ENCODE assay signal across 2 cellular contexts in genomic region chr10:101120520-101120883, GRCh38.
TF ChIP-seq lines count a peak whose summit lies in the region.

No MANE protein-coding gene starts in this region.

TF ChIP-seq in HepG2, 621 proteins besides CTCF, POLR2A, EP300 and RAD21 (continues in another document):
- no peak for TF ChIP-seq MAF1 (CRISPR knock-in tag; IDR thresholded peaks at IDR 0.05; ENCODE audit: borderline replicate concordance)
- TF ChIP-seq RERE (CRISPR knock-in tag; IDR thresholded peaks at IDR 0.05; ENCODE audit: low read depth) = no peak
- peak; percentile 93 for TF ChIP-seq ZNF121 (CRISPR knock-in tag; IDR thresholded peaks at IDR 0.05)
- no peak for TF ChIP-seq HCFC1 (IDR thresholded peaks at IDR 0.05; ENCODE audit: low read depth, low read length)
- no peak for TF ChIP-seq GTF3A (CRISPR knock-in tag; conservative IDR thresholded peaks at IDR 0.05)
- TF ChIP-seq SIN3A (IDR thresholded peaks at IDR 0.05; ENCODE audit: borderline replicate concordance, low read depth, low read length) = no peak
- TF ChIP-seq ZNF234 (CRISPR knock-in tag; conservative IDR thresholded peaks at IDR 0.05) = no peak
- peak; percentile 27; the same call in 1 of the 2 replicates for TF ChIP-seq ZMYM3 (CRISPR knock-in tag; IDR thresholded peaks at IDR 0.05)
- no peak for TF ChIP-seq ZBTB37 (CRISPR knock-in tag; IDR thresholded peaks at IDR 0.05)
- TF ChIP-seq ZNF296 (CRISPR knock-in tag; conservative IDR thresholded peaks at IDR 0.05) = no peak
- no peak for TF ChIP-seq MBD4 (IDR thresholded peaks at IDR 0.05; ENCODE audit: borderline replicate concordance, low read length)
- no peak for TF ChIP-seq MXD3 (CRISPR knock-in tag; IDR thresholded peaks at IDR 0.05)
- no peak for TF ChIP-seq USF2 (IDR thresholded peaks at IDR 0.05; ENCODE audit: low read depth, low read length)
- no peak for TF ChIP-seq USF2 (CRISPR knock-in tag; IDR thresholded peaks at IDR 0.05; ENCODE audit: borderline replicate concordance)
- TF ChIP-seq MED13 (CRISPR knock-in tag; IDR thresholded peaks at IDR 0.05) = no peak
- no peak for TF ChIP-seq ZSCAN30 (CRISPR knock-in tag; IDR thresholded peaks at IDR 0.05)

TF ChIP-seq in SK-N-SH, 30 proteins besides CTCF, POLR2A, EP300 and RAD21:
- TF ChIP-seq MAX (IDR thresholded peaks at IDR 0.05; ENCODE audit: low read depth) (no peak), IRF3 (IDR thresholded peaks at IDR 0.05; ENCODE audit: low read depth, low read length) (no peak), ELF1 (IDR thresholded peaks at IDR 0.05) (no peak), MEF2A (IDR thresholded peaks at IDR 0.05; ENCODE audit: borderline replicate concordance, low read depth) (no peak), RXRA (IDR thresholded peaks at IDR 0.05; ENCODE audit: borderline replicate concordance, low read depth) (no peak), CHD2 (IDR thresholded peaks at IDR 0.05; ENCODE audit: low read length, partially characterized antibody) (no peak), REST (IDR thresholded peaks at IDR 0.05; ENCODE audit: low read depth, low read length) (no peak), TCF12 (IDR thresholded peaks at IDR 0.05) (no peak), POLR2AphosphoS5 (IDR thresholded peaks at IDR 0.05; ENCODE audit: low read depth, low read length) (no peak), RFX5 (IDR thresholded peaks at IDR 0.05; ENCODE audit: low read length) (no peak), MXI1 (IDR thresholded peaks at IDR 0.05; ENCODE audit: low read depth, low read length) (no peak), EZH2phosphoT487 (IDR thresholded peaks at IDR 0.05; ENCODE audit: borderline replicate concordance, low read depth) (no peak), NFIC (IDR thresholded peaks at IDR 0.05; ENCODE audit: borderline replicate concordance) (no peak)
